ENCODE assay signal across 8 cellular contexts in genomic region chr2:217858519-217859466, GRCh38.
A peak's percentile ranks its signal among the peaks of the same experiment; 100 is the strongest.
DNase-seq lines count a peak whose midpoint lies in the region; ATAC-seq and TF ChIP-seq lines count a peak whose summit lies in the region.

No MANE protein-coding gene starts in this region.

- H3K36me3 Mint-ChIP-seq in activated T-helper 1 cell treated with anti-CD3 and anti-CD28 coated beads, Interleukin-12 subunit alpha, Interleukin-12 subunit beta, Interleukin-2, Interleukin-4 antibody, amounts not matched to agents 30 ng/mL and 10 ng/mL and 1 ng/mL, durations not matched to agents 14 hours and 24 hours and 36 hours (ENCODE audit: low read depth), result no peaks in the 10 kb centered on the region

- H3K4me3 ChIP-seq in cardiac fibroblast (replicated peaks in 1 of 2; ENCODE audit: low read depth in 2 of 2, low read length in 2 of 2) (peak overlapping the region; percentile 16 to 17), subcutaneous abdominal adipose tissue (ENCODE audit: low read depth in 1 of 5, low read length in 5 of 5) (peak overlapping the region; percentile 60 to 78 (median 68))

- DNase-seq in M059J (ENCODE audit: low read depth) (peak; percentile 38), cardiac fibroblast (ENCODE audit: low read depth in 2 of 2) (peak; percentile 98), left kidney (ENCODE audit: low read depth, low spot score) (peak; percentile 98)
- no peak for DNase-seq in activated T-helper 1 cell treated with anti-CD3 and anti-CD28 coated beads, Interleukin-12 subunit alpha, Interleukin-12 subunit beta, Interleukin-2, Interleukin-4 antibody, amounts not matched to agents 30 ng/mL and 10 ng/mL and 1 ng/mL, durations not matched to agents 14 hours and 24 hours and 36 hours (ENCODE audit: low spot score)

- H3K27me3 Mint-ChIP-seq in activated T-helper 1 cell treated with anti-CD3 and anti-CD28 coated beads, Interleukin-12 subunit alpha, Interleukin-12 subunit beta, Interleukin-2, Interleukin-4 antibody, amounts not matched to agents 30 ng/mL and 10 ng/mL and 1 ng/mL, durations not matched to agents 14 hours and 24 hours and 36 hours (ENCODE audit: insufficient read depth), result peaks cover 2% of the 10 kb centered on the region

- H3K4me1 ChIP-seq in subcutaneous abdominal adipose tissue (ENCODE audit: control insufficient read depth in 5 of 5, insufficient read depth in 5 of 5, low read length in 5 of 5), result peaks cover 23 to 96% (median 86%) of the 10 kb centered on the region in 5 donors

- peaks cover 3 to 93% (median 90%) of the 10 kb centered on the region in 5 donors for H3K36me3 ChIP-seq in subcutaneous abdominal adipose tissue (ENCODE audit: control insufficient read depth in 5 of 5, insufficient read depth in 5 of 5, low read length in 5 of 5)

- H3K9me3 Mint-ChIP-seq in activated T-helper 1 cell treated with anti-CD3 and anti-CD28 coated beads, Interleukin-12 subunit alpha, Interleukin-12 subunit beta, Interleukin-2, Interleukin-4 antibody, amounts not matched to agents 30 ng/mL and 10 ng/mL and 1 ng/mL, durations not matched to agents 14 hours and 24 hours and 36 hours, result no peaks in the 10 kb centered on the region

- no peaks in the 10 kb centered on the region for H3K27me3 ChIP-seq in subcutaneous abdominal adipose tissue (ENCODE audit: control insufficient read depth in 5 of 5, insufficient read depth in 4 of 5, low read length in 5 of 5)

- H3K9ac ChIP-seq in subcutaneous abdominal adipose tissue (ENCODE audit: low read length in 5 of 5), result peak overlapping the region; percentile 22 to 67 (median 48)

- TF ChIP-seq CTCF in cardiac fibroblast (IDR thresholded peaks at IDR 0.05; ENCODE audit: low read depth, low read length), result no peak

- no peak overlapping the region for H3K4me3 Mint-ChIP-seq in activated T-helper 1 cell treated with anti-CD3 and anti-CD28 coated beads, Interleukin-12 subunit alpha, Interleukin-12 subunit beta, Interleukin-2, Interleukin-4 antibody, amounts not matched to agents 30 ng/mL and 10 ng/mL and 1 ng/mL, durations not matched to agents 14 hours and 24 hours and 36 hours

- peak overlapping the region; percentile 95 for H3K27ac ChIP-seq in subcutaneous abdominal adipose tissue (ENCODE audit: low read depth, low read length)

- intact Hi-C loops in activated T-helper 1 cell treated with anti-CD3 and anti-CD28 coated beads, Interleukin-12 subunit alpha, Interleukin-12 subunit beta, Interleukin-2, Interleukin-4 antibody, amounts not matched to agents 30 ng/mL and 10 ng/mL and 1 ng/mL, durations not matched to agents 14 hours and 24 hours and 36 hours (cut with micrococcal nuclease), result no loop called here

- H3K9me3 ChIP-seq in subcutaneous abdominal adipose tissue (ENCODE audit: control insufficient read depth in 5 of 5, low read length in 5 of 5), result no peaks in the 10 kb centered on the region

- ATAC-seq in GM18858 (IDR thresholded peaks at IDR 0.05; ENCODE audit: unreplicated experiment) (no peak), HG02571 (IDR thresholded peaks at IDR 0.05; ENCODE audit: unreplicated experiment) (no peak), HG03139 (IDR thresholded peaks at IDR 0.05; ENCODE audit: unreplicated experiment) (no peak)

- no peak overlapping the region for H3K27ac Mint-ChIP-seq in activated T-helper 1 cell treated with anti-CD3 and anti-CD28 coated beads, Interleukin-12 subunit alpha, Interleukin-12 subunit beta, Interleukin-2, Interleukin-4 antibody, amounts not matched to agents 30 ng/mL and 10 ng/mL and 1 ng/mL, durations not matched to agents 14 hours and 24 hours and 36 hours

- no peaks in the 10 kb centered on the region for H3K4me1 Mint-ChIP-seq in activated T-helper 1 cell treated with anti-CD3 and anti-CD28 coated beads, Interleukin-12 subunit alpha, Interleukin-12 subunit beta, Interleukin-2, Interleukin-4 antibody, amounts not matched to agents 30 ng/mL and 10 ng/mL and 1 ng/mL, durations not matched to agents 14 hours and 24 hours and 36 hours (ENCODE audit: low read depth)
